In genomic region chr10:9214618-9215017, GRCh38 we compare ENCODE assay signal across 22 cellular contexts.
"Had no signal": no experiment of that assay in that cellular context is flagged by ENCODE, and none has a peak within 500 bp of the region (broad histone marks: within the 10 kb centered on the region; RNA-seq: fewer than 3 reads in every experiment).

No MANE protein-coding gene starts in this region.

- H3K36me3 ChIP-seq: SJSA1 had no signal

- H3K27me3 ChIP-seq: SJSA1 had no signal

- H3K4me3 ChIP-seq: K562, SJSA1, SK-N-MC had no signal

- H3K27ac ChIP-seq: KMS-11, SJSA1, SK-N-MC had no signal

- ATAC-seq: HepG2, K562 had no signal

- H3K9me3 ChIP-seq: SJSA1 had no signal

- DNase-seq: Kasumi-1, MV-4-11, NCI-H1092, NCI-H1105 treated with DMSO at 0.1 percent for 48 hours, NCI-H1417 treated with DMSO at 0.1 percent for 48 hours, NCI-H146, NCI-H1694 treated with DMSO at 0.1 percent for 48 hours, NCI-H1930, NCI-H2081, NCI-H2107, NCI-H2227 treated with DMSO at 0.1 percent for 48 hours, NCI-H524, NCI-H526 treated with DMSO at 0.1 percent for 48 hours, NCI-H748 treated with DMSO at 0.1 percent for 48 hours, Right ventricle myocardium superior, RPMI8226, SIG-M5 had no signal

- H3K4me1 ChIP-seq: SJSA1 had no signal
